In the genomic region with DNA sequence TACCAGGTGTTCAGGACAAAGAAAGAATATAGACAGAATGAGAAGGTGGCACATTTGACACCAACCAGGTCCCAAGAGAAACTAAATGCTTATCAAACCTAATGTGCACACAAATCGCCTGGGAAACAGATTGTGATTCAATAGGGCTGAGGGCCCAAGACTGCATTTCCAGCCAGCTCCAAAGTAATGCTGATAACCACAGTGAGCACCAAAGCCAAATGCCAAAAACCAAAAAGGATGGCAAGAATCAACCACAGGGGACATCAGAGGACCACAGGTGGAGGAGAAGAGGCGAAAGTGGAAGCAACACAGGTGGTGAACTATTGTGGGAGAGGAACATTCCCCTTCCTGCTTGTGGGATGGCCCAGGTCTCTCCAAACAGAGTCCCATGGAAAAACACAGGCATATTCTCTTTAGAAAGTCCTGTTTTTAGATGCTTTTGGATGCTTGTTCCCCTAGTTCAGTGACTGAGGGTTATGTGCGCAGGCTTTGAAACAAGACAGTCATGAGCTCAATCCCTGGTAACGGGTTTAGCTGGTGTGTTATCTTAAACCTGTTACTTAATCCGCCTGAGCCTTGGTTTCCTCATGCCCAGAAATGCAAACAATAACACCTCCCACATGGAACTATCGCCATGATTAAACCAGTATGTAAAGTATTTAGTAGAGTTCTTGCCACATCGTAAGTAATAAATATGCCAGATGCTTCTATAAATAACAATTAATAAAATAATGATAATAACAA, we compare ENCODE assay signal across 1 cellular context.
TF ChIP-seq lines count a peak whose summit lies in the region.

No MANE protein-coding gene starts in this region.

TF ChIP-seq in HCT116, 20 proteins besides CTCF, POLR2A, EP300 and RAD21 (continued from another document):
- TF ChIP-seq, protein P1, sequence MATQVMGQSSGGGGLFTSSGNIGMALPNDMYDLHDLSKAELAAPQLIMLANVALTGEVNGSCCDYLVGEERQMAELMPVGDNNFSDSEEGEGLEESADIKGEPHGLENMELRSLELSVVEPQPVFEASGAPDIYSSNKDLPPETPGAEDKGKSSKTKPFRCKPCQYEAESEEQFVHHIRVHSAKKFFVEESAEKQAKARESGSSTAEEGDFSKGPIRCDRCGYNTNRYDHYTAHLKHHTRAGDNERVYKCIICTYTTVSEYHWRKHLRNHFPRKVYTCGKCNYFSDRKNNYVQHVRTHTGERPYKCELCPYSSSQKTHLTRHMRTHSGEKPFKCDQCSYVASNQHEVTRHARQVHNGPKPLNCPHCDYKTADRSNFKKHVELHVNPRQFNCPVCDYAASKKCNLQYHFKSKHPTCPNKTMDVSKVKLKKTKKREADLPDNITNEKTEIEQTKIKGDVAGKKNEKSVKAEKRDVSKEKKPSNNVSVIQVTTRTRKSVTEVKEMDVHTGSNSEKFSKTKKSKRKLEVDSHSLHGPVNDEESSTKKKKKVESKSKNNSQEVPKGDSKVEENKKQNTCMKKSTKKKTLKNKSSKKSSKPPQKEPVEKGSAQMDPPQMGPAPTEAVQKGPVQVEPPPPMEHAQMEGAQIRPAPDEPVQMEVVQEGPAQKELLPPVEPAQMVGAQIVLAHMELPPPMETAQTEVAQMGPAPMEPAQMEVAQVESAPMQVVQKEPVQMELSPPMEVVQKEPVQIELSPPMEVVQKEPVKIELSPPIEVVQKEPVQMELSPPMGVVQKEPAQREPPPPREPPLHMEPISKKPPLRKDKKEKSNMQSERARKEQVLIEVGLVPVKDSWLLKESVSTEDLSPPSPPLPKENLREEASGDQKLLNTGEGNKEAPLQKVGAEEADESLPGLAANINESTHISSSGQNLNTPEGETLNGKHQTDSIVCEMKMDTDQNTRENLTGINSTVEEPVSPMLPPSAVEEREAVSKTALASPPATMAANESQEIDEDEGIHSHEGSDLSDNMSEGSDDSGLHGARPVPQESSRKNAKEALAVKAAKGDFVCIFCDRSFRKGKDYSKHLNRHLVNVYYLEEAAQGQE (IDR thresholded peaks at IDR 0.05; ENCODE audit: low read depth): no peak
- TF ChIP-seq EGR1 (IDR thresholded peaks at IDR 0.05; ENCODE audit: low read depth) (no peak), EZH2 (IDR thresholded peaks at IDR 0.05) (no peak), CBX3 (IDR thresholded peaks at IDR 0.05; ENCODE audit: low read depth) (no peak), FOSL1 (IDR thresholded peaks at IDR 0.05; ENCODE audit: low read depth) (no peak), CEBPB (IDR thresholded peaks at IDR 0.05; ENCODE audit: low read depth) (no peak)
